12 cellular contexts compared by ENCODE assay signal in the genomic region with DNA sequence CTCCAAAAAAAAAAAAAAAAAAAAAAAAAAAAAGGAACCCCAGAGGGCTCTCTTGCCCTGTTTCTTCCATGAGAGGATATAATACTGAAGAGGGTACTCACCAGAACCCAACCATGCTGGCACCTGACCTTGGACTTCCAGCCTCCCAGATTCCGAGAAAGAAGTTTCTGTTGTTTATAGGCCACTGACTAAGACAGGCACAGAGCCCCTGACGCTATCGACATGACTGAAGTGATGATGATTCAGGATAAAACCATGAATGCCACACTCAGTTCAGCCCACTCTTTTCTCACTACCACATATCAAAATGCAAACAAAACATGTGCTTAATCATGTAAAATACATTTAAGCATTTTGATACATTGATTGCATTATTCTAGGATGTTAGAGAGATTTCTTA.
DNase-seq lines count a peak whose midpoint lies in the region; ATAC-seq, FAIRE-seq and TF ChIP-seq lines count a peak whose summit lies in the region.
"Had no signal": no experiment of that assay in that cellular context is flagged by ENCODE, and none has a peak within 500 bp of the region (broad histone marks: within the 10 kb centered on the region; RNA-seq: fewer than 3 reads in every experiment).

No MANE protein-coding gene starts in this region.

- peaks cover 21% of the 10 kb centered on the region for H3K9me3 ChIP-seq in adipocyte (ENCODE audit: control insufficient read depth, low read length)
- H3K9me3 ChIP-seq in body of pancreas = no peaks in the 10 kb centered on the region
- H3K9me3 ChIP-seq in ascending aorta = no peaks in the 10 kb centered on the region

- TF ChIP-seq POLR2A in H54 (IDR thresholded peaks at IDR 0.05; ENCODE audit: low read depth, low read length) (no peak), body of pancreas (IDR thresholded peaks at IDR 0.05) (no peak)

- no peak for ATAC-seq in stimulated activated naive B cell treated with anti-CD40 and anti-IgM and Interleukin-4, amounts not matched to agents 10 μg/mL and 1 μg/mL and 100 μg/mL, for 72 hours (replicated peaks)
- ATAC-seq in body of pancreas = no peak

- DNase-seq in AG09309 (ENCODE audit: low read depth) (peak; percentile 31), H54 (ENCODE audit: insufficient read length, low spot score) (peak; percentile 20), adipocyte (ENCODE audit: low read depth) (peak; percentile 47), myocyte (ENCODE audit: low read depth) (peak; percentile 9), HT-29 (ENCODE audit: low spot score) (no peak), body of pancreas (no peak), ascending aorta (ENCODE audit: low spot score in 2 of 2) (no peak)
- DNase-seq in stimulated activated naive B cell treated with anti-CD40 and anti-IgM and Interleukin-4, amounts not matched to agents 10 μg/mL and 1 μg/mL and 100 μg/mL, for 72 hours = no peak
- DNase-seq: activated effector memory CD4-positive, alpha-beta T cell treated with Interleukin-2 at 50 U/mL for 16 hours; head of caudate nucleus; occipital lobe had no signal

- H3K27ac ChIP-seq in body of pancreas (no peak overlapping the region), ascending aorta (no peak overlapping the region)

- TF ChIP-seq CTCF in AG09309 (IDR thresholded peaks at IDR 0.05; ENCODE audit: control insufficient read depth, insufficient read depth, low read depth, low read length, missing control alignments) (no peak), body of pancreas (IDR thresholded peaks at IDR 0.05) (no peak), ascending aorta (IDR thresholded peaks at IDR 0.05) (no peak)

- H3K4me3 Mint-ChIP-seq in stimulated activated naive B cell treated with anti-CD40 and anti-IgM and Interleukin-4, amounts not matched to agents 10 μg/mL and 1 μg/mL and 100 μg/mL, for 72 hours = no peak overlapping the region

- no peak overlapping the region for H3K9ac ChIP-seq in adipocyte (ENCODE audit: low read length)

- intact Hi-C loops in body of pancreas (cut with DNase I) (no loop called here), ascending aorta (cut with DNase I) (no loop called here)

- H3K27ac Mint-ChIP-seq in stimulated activated naive B cell treated with anti-CD40 and anti-IgM and Interleukin-4, amounts not matched to agents 10 μg/mL and 1 μg/mL and 100 μg/mL, for 72 hours = no peak overlapping the region

- H3K9me3 Mint-ChIP-seq in stimulated activated naive B cell treated with anti-CD40 and anti-IgM and Interleukin-4, amounts not matched to agents 10 μg/mL and 1 μg/mL and 100 μg/mL, for 72 hours = peaks cover 0 to 2% of the 10 kb centered on the region in 2 donors

- no peaks in the 10 kb centered on the region for H3K4me1 ChIP-seq in adipocyte (ENCODE audit: control insufficient read depth, insufficient read depth, low read length)
- H3K4me1 ChIP-seq in body of pancreas = no peaks in the 10 kb centered on the region
- H3K4me1 ChIP-seq in ascending aorta = no peaks in the 10 kb centered on the region

- H3K4me1 Mint-ChIP-seq in stimulated activated naive B cell treated with anti-CD40 and anti-IgM and Interleukin-4, amounts not matched to agents 10 μg/mL and 1 μg/mL and 100 μg/mL, for 72 hours = no peaks in the 10 kb centered on the region

- H3K36me3 Mint-ChIP-seq in stimulated activated naive B cell treated with anti-CD40 and anti-IgM and Interleukin-4, amounts not matched to agents 10 μg/mL and 1 μg/mL and 100 μg/mL, for 72 hours = no peaks in the 10 kb centered on the region

- H3K4me3 ChIP-seq in AG09309 (ENCODE audit: control insufficient read depth, low read depth, low read length) (no peak overlapping the region), adipocyte (ENCODE audit: low read length) (no peak overlapping the region), body of pancreas (no peak overlapping the region), ascending aorta (no peak overlapping the region)

- H3K36me3 ChIP-seq in adipocyte (ENCODE audit: control insufficient read depth, insufficient read depth, low read length, severe bottlenecking) (no peaks in the 10 kb centered on the region), body of pancreas (replicated peaks in 1 of 2; ENCODE audit: insufficient read depth in 1 of 2, low read depth in 2 of 2) (no peaks in the 10 kb centered on the region), ascending aorta (no peaks in the 10 kb centered on the region)

- H3K27me3 Mint-ChIP-seq in stimulated activated naive B cell treated with anti-CD40 and anti-IgM and Interleukin-4, amounts not matched to agents 10 μg/mL and 1 μg/mL and 100 μg/mL, for 72 hours = peaks cover 3 to 6% of the 10 kb centered on the region in 2 donors

- H3K27me3 ChIP-seq in adipocyte (replicated peaks; ENCODE audit: control insufficient read depth, insufficient read depth, low read length) (no peaks in the 10 kb centered on the region), body of pancreas (peaks cover 0 to 1% of the 10 kb centered on the region in 2 donors), ascending aorta (no peaks in the 10 kb centered on the region)

- whole genome bisulfite sequencing in body of pancreas, 2 donors = 61 to 73% methylated on average over 3 of the region's 3 CpGs

- FAIRE-seq in H54 (lab: Jason Lieb, UNC) = no peak
- FAIRE-seq: GM18507 had no signal

Comparison
In these comparisons a context has a peak if more than half of its experiments do, and no peak if none do; other contexts are left out.
1. DNase-seq: peak in AG09309 (single experiment), H54 (single experiment), adipocyte (single experiment) and myocyte (single experiment); none in stimulated activated naive B cell treated with anti-CD40 and anti-IgM and Interleukin-4, amounts not matched to agents 10 μg/mL and 1 μg/mL and 100 μg/mL, for 72 hours (single experiment), HT-29 (single experiment), body of pancreas (0 of 4) and ascending aorta (0 of 2).